In the genomic region with DNA sequence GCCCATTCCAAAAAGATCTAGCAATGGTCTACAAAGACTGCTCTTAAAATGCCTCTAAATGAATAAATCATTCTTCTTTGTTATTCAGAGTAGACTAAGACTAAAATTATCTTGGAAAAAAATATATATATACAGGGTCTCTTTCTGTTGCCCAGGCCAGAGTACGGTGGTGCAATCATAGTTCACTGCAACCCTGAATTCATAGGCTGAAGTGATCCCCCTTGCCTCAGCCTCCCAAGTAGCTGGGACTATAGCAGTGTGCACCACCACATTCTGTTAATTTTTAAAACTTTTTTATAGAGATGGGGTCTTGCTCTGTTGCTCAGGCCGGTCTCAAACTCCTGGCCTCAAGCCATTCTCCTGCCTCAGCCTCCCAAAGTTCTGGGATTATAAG, we compare ENCODE assay signal across 12 cellular contexts. TPM values are rescaled to one million over a fixed set of nuclear protein-coding genes. Genes with fewer than 3 reads are reported as not detected.
DNase-seq lines count a peak whose midpoint lies in the region; ATAC-seq, FAIRE-seq and TF ChIP-seq lines count a peak whose summit lies in the region.
"Had no signal": no experiment of that assay in that cellular context is flagged by ENCODE, and none has a peak within 500 bp of the region (broad histone marks: within the 10 kb centered on the region; RNA-seq: fewer than 3 reads in every experiment).

No MANE protein-coding gene starts in this region.

- H3K4me1 ChIP-seq in RWPE2 (ENCODE audit: insufficient read depth, poor library complexity, severe bottlenecking) (peaks cover 2% of the 10 kb centered on the region), endothelial cell of umbilical vein (ENCODE audit: control insufficient read depth, extremely low read depth, insufficient read depth, low read length) (peaks cover 46% of the 10 kb centered on the region), mucosa of stomach (ENCODE audit: control insufficient read depth, insufficient read depth, low read length) (peaks cover 22% of the 10 kb centered on the region), thoracic aorta (ENCODE audit: control insufficient read depth in 1 of 2, low read depth in 2 of 2) (peaks cover 41 to 92% of the 10 kb centered on the region in 2 donors)

- H3K4me3 Mint-ChIP-seq in natural killer cell treated with Interleukin-12 subunit alpha and Interleukin-12 subunit beta and Interleukin-15 and Interleukin-18, amount 100 ng/mL, for 72 hours: no peak overlapping the region

- no peaks in the 10 kb centered on the region for H3K36me3 Mint-ChIP-seq in natural killer cell treated with Interleukin-12 subunit alpha and Interleukin-12 subunit beta and Interleukin-15 and Interleukin-18, amount 100 ng/mL, for 72 hours

- CTCF ChIA-PET in endothelial cell of umbilical vein (lab: Charles Lee): interaction anchor here (0.9 to 1.5 kb wide), 6 partner anchors 9 to 111 kb away, joined by 3 to 4 read pairs (median 4); no protein-coding TSS in a partner anchor

- POLR2A ChIA-PET in endothelial cell of umbilical vein (lab: Charles Lee): interaction anchor here (1.5 to 1.6 kb wide), 2 partner anchors 18 to 104 kb away, joined by 4 to 6 read pairs; a partner anchor contains a TSS

- no peak overlapping the region for H2AFZ ChIP-seq in endothelial cell of umbilical vein (ENCODE audit: low read depth, low read length)

- H3K27ac ChIP-seq in RWPE2 (ENCODE audit: poor library complexity, severe bottlenecking) (no peak overlapping the region), endothelial cell of umbilical vein (ENCODE audit: insufficient read depth, low read depth, low read length) (peak overlapping the region; percentile 51), thoracic aorta (peak overlapping the region in 1 of 2 donors; percentile 54)
- H3K27ac ChIP-seq: KMS-11 had no signal

- no peak for TF ChIP-seq POLR2A in endothelial cell of umbilical vein (IDR thresholded peaks at IDR 0.05; ENCODE audit: low read depth, low read length)

- DNase-seq in RWPE2 (ENCODE audit: low spot score) (no peak), endothelial cell of umbilical vein (ENCODE audit: low read depth, low spot score) (no peak), thoracic aorta (ENCODE audit: low spot score) (no peak), RCC 7860 (ENCODE audit: low spot score) (no peak), NCI-H2227 treated with DMSO at 0.1 percent for 48 hours (lab: John Stamatoyannopoulos, UW) (no peak)
- DNase-seq in natural killer cell treated with Interleukin-12 subunit alpha and Interleukin-12 subunit beta and Interleukin-15 and Interleukin-18, amount 100 ng/mL, for 72 hours (ENCODE audit: low spot score): no peak
- DNase-seq: activated CD8-positive, alpha-beta memory T cell treated with anti-CD3 and anti-CD28 coated beads, Interleukin-2, amount 50 U/mL, for 48 hours; kidney glomerular epithelial cell had no signal

- H3K9ac ChIP-seq in endothelial cell of umbilical vein (replicated peaks; ENCODE audit: extremely low read depth, insufficient read depth, low read length) (peak overlapping the region; percentile 34), mucosa of stomach (ENCODE audit: low read length) (peak overlapping the region; percentile 44)
- H3K9ac ChIP-seq: KMS-11 had no signal

- H3K4me3 ChIP-seq in RWPE2 (ENCODE audit: severe bottlenecking) (no peak overlapping the region), endothelial cell of umbilical vein (replicated peaks in 1 of 3; ENCODE audit: insufficient read depth in 1 of 3, low read depth in 1 of 3, low read length in 3 of 3) (peak overlapping the region in 1 of 3 experiments; percentile 19), mucosa of stomach (ENCODE audit: low read length) (no peak overlapping the region), thoracic aorta (peak overlapping the region; percentile 49)

- TSS peak; percentile 47 for BruUV-seq in endothelial cell of umbilical vein (replicated peaks; lab: Mats Ljungman, UMichigan)

- no peak for FAIRE-seq in endothelial cell of umbilical vein (lab: Jason Lieb, UNC)
- no peak for FAIRE-seq in RCC 7860 (lab: Jason Lieb, UNC)
- FAIRE-seq: GM19239 had no signal

- H3K4me2 ChIP-seq in endothelial cell of umbilical vein (ENCODE audit: insufficient read depth, low read length): peak overlapping the region; percentile 79
- H3K4me2 ChIP-seq: KMS-11 had no signal

- peaks cover 10% of the 10 kb centered on the region; the same call in 1 of the 2 replicates for H3K36me3 ChIP-seq in RWPE2 (ENCODE audit: low read depth)
- peaks cover under 1 to 2% of the 10 kb centered on the region in 2 experiments for H3K36me3 ChIP-seq in endothelial cell of umbilical vein (ENCODE audit: control insufficient read depth in 2 of 2, extremely low read depth in 1 of 2, insufficient read depth in 2 of 2, low read length in 2 of 2)
- H3K36me3 ChIP-seq in mucosa of stomach (ENCODE audit: control insufficient read depth, insufficient read depth, low read length): no peaks in the 10 kb centered on the region
- no peaks in the 10 kb centered on the region for H3K36me3 ChIP-seq in thoracic aorta

- intact Hi-C loops in endothelial cell of umbilical vein (cut with micrococcal nuclease): no loop called here

- H3K9me3 ChIP-seq in RWPE2 (ENCODE audit: severe bottlenecking): no peaks in the 10 kb centered on the region
- no peaks in the 10 kb centered on the region for H3K9me3 ChIP-seq in endothelial cell of umbilical vein (replicated peaks; ENCODE audit: control insufficient read depth, insufficient read depth, low read length)
- H3K9me3 ChIP-seq in mucosa of stomach (ENCODE audit: control insufficient read depth, low read length): no peaks in the 10 kb centered on the region
- no peaks in the 10 kb centered on the region for H3K9me3 ChIP-seq in thoracic aorta

- no peaks in the 10 kb centered on the region for H3K4me1 Mint-ChIP-seq in natural killer cell treated with Interleukin-12 subunit alpha and Interleukin-12 subunit beta and Interleukin-15 and Interleukin-18, amount 100 ng/mL, for 72 hours (ENCODE audit: low read depth in 2 of 2)

- H4K20me1 ChIP-seq in endothelial cell of umbilical vein (replicated peaks; ENCODE audit: control insufficient read depth, extremely low read depth, insufficient read depth, low read length): peaks cover 21% of the 10 kb centered on the region

- dilution Hi-C loops in endothelial cell of umbilical vein (cut with MboI; ENCODE audit: extremely low pct_ligation_motif_present, low sequenced_read_pairs): no loop called here

- peak; percentile 14; the same call in 1 of the 3 replicates for ATAC-seq in RWPE2 (ENCODE audit: low read depth)
- no peak for ATAC-seq in thoracic aorta (ENCODE audit: insufficient number of reproducible peaks, low FRiP score, low read depth)
- ATAC-seq in GM21529 (IDR thresholded peaks at IDR 0.05; ENCODE audit: unreplicated experiment): no peak
- ATAC-seq in natural killer cell treated with Interleukin-12 subunit alpha and Interleukin-12 subunit beta and Interleukin-15 and Interleukin-18, amount 100 ng/mL, for 72 hours: no peak

- TF ChIP-seq CTCF in RWPE2 (IDR thresholded peaks at IDR 0.05; ENCODE audit: poor library complexity, severe bottlenecking) (no peak), endothelial cell of umbilical vein (IDR thresholded peaks at IDR 0.05; ENCODE audit: extremely low read depth in 1 of 2, insufficient read depth in 1 of 2, low read depth in 1 of 2, low read length in 2 of 2) (no peak), thoracic aorta (IDR thresholded peaks at IDR 0.05) (no peak)

- peaks cover 100% of the 10 kb centered on the region for H3K79me2 ChIP-seq in endothelial cell of umbilical vein (ENCODE audit: control insufficient read depth, insufficient read depth, low read length)

- H3K27ac Mint-ChIP-seq in natural killer cell treated with Interleukin-12 subunit alpha and Interleukin-12 subunit beta and Interleukin-15 and Interleukin-18, amount 100 ng/mL, for 72 hours: no peak overlapping the region

- H3K9me1 ChIP-seq in endothelial cell of umbilical vein (replicated peaks; ENCODE audit: control insufficient read depth, extremely low read depth, insufficient read depth, low read length): no peaks in the 10 kb centered on the region

- no peaks in the 10 kb centered on the region for H3K27me3 ChIP-seq in RWPE2 (ENCODE audit: insufficient read depth, poor library complexity, severe bottlenecking)
- H3K27me3 ChIP-seq in endothelial cell of umbilical vein (ENCODE audit: control insufficient read depth in 2 of 2, insufficient read depth in 2 of 2, low read length in 2 of 2): no peaks in the 10 kb centered on the region
- no peaks in the 10 kb centered on the region for H3K27me3 ChIP-seq in mucosa of stomach (ENCODE audit: control insufficient read depth, insufficient read depth, low read length)
- no peaks in the 10 kb centered on the region for H3K27me3 ChIP-seq in thoracic aorta (replicated peaks; ENCODE audit: insufficient read depth)

- H3K27me3 Mint-ChIP-seq in natural killer cell treated with Interleukin-12 subunit alpha and Interleukin-12 subunit beta and Interleukin-15 and Interleukin-18, amount 100 ng/mL, for 72 hours: peaks cover 18 to 25% of the 10 kb centered on the region in 2 donors

- H3K9me3 Mint-ChIP-seq in natural killer cell treated with Interleukin-12 subunit alpha and Interleukin-12 subunit beta and Interleukin-15 and Interleukin-18, amount 100 ng/mL, for 72 hours: no peaks in the 10 kb centered on the region

TF ChIP-seq in endothelial cell of umbilical vein, 7 proteins besides CTCF, POLR2A, EP300 and RAD21 (continues in another document):
- TF ChIP-seq FOS (IDR thresholded peaks at IDR 0.05; ENCODE audit: borderline replicate concordance, insufficient read depth, low read length) (no peak), POLR2AphosphoS5 (IDR thresholded peaks at IDR 0.05; ENCODE audit: insufficient read depth, low read depth, low read length) (no peak), EZH2 (IDR thresholded peaks at IDR 0.05; ENCODE audit: borderline replicate concordance, low read depth, low read length, severe bottlenecking) (no peak), GATA2 (IDR thresholded peaks at IDR 0.05; ENCODE audit: insufficient read depth, insufficient read length, low read depth, low read length) (no peak)
- TF ChIP-seq, protein P1, sequence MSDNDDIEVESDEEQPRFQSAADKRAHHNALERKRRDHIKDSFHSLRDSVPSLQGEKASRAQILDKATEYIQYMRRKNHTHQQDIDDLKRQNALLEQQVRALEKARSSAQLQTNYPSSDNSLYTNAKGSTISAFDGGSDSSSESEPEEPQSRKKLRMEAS (IDR thresholded peaks at IDR 0.05; ENCODE audit: insufficient read depth, insufficient read length): no peak

RNA-seq across cellular contexts. Expression of a gene that starts 18.7 kb away (rescaled TPM):
- total RNA-seq in endothelial cell of umbilical vein (210 and 262 TPM in 2 replicates), thoracic aorta (100 to 1,000 TPM; 135 to 243 TPM)
- 341 and 347 TPM in 2 replicates for polyA plus RNA-seq in endothelial cell of umbilical vein
- 377 and 383 TPM in 2 replicates for polyA plus RNA-seq in endothelial cell of umbilical vein (2011; cell fraction: cytosol; rRNA removed)
- polyA plus RNA-seq in endothelial cell of umbilical vein (2011; cell fraction: nucleus; rRNA removed): 267 and 297 TPM in 2 replicates
- 283 and 286 TPM in 2 replicates for polyA plus RNA-seq in endothelial cell of umbilical vein (2012)
- 706 and 787 TPM in 2 replicates for polyA minus RNA-seq in endothelial cell of umbilical vein
- polyA minus RNA-seq in endothelial cell of umbilical vein (2011; cell fraction: cytosol; rRNA and poly(A)+ RNA removed): 40.0 TPM
- 445 and 582 TPM in 2 replicates for polyA minus RNA-seq in endothelial cell of umbilical vein (2011; cell fraction: nucleus; rRNA and poly(A)+ RNA removed)
- 1 to 10 TPM in 1 of 2 donors, under 1 TPM in 1; 0.55 to 6.7 TPM for total RNA-seq in natural killer cell treated with Interleukin-12 subunit alpha and Interleukin-12 subunit beta and Interleukin-15 and Interleukin-18, amount 100 ng/mL, for 72 hours

Comparison
In these comparisons a context has a peak if more than half of its experiments do, and no peak if none do; other contexts are left out.
1. RNA of a gene that starts 18.7 kb away (total RNA-seq): 135 to 243 TPM in thoracic aorta and 210 to 262 TPM in endothelial cell of umbilical vein; 0.55 to 6.7 TPM in natural killer cell treated with Interleukin-12 subunit alpha and Interleukin-12 subunit beta and Interleukin-15 and Interleukin-18, amount 100 ng/mL, for 72 hours; every median in the first group is over 10 times any median in the second.